9 cellular contexts compared by ENCODE assay signal in the genomic region with DNA sequence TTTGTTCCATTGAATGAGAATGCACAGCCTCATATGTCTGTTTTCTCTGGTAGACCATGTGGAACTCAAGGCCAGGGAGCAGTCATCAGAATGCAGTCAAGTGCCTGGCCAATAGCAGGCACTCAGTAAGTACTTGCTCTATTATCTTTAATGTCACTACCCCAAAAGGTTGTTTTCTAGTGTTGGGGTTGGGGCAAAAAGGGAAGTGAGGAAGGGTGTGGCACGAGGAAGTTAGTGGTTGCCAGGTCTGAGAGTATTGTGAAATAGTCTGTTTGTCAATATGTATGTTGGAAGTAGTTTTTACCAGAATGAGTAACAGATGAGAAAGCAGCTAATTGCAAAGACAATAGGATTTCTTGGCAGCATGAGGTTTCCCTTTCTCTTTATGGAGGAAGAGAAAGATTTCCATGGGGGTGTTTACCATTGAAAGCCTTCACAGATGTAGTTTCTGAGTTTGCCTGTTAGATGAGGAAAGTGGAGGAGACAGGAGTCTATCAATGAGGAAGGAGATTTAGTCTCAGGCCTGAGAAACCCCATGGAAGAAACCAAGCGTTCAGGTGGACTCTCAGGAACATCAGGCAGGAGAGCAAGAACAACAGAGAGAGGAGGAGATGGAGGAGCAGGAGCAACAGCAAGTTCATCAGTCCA. TPM values are rescaled to one million over a fixed set of nuclear protein-coding genes. Genes with fewer than 3 reads are reported as not detected.
A peak's percentile ranks its signal among the peaks of the same experiment; 100 is the strongest.
DNase-seq lines count a peak whose midpoint lies in the region; ATAC-seq, FAIRE-seq and TF ChIP-seq lines count a peak whose summit lies in the region.
"Had no signal": no experiment of that assay in that cellular context is flagged by ENCODE, and none has a peak within 500 bp of the region (broad histone marks: within the 10 kb centered on the region; RNA-seq: fewer than 3 reads in every experiment).

No MANE protein-coding gene starts in this region.

- H3K4me1 Mint-ChIP-seq in Caco-2 (ENCODE audit: low read depth, unreplicated experiment) = no peaks in the 10 kb centered on the region

- peaks cover 29% of the 10 kb centered on the region for H4K20me1 ChIP-seq in OCI-LY3 (ENCODE audit: insufficient read depth, low read length)
- H4K20me1 ChIP-seq in endothelial cell of umbilical vein (replicated peaks; ENCODE audit: control insufficient read depth, extremely low read depth, insufficient read depth, low read length) = no peaks in the 10 kb centered on the region

- H3K27me3 ChIP-seq in OCI-LY3 (ENCODE audit: low read depth, low read length) (no peaks in the 10 kb centered on the region), endothelial cell of umbilical vein (ENCODE audit: control insufficient read depth in 2 of 2, insufficient read depth in 2 of 2, low read length in 2 of 2) (no peaks in the 10 kb centered on the region), Caco-2 (replicated peaks; ENCODE audit: control insufficient read depth, insufficient read depth, low read length) (no peaks in the 10 kb centered on the region)

- H3K27me3 Mint-ChIP-seq in Caco-2 (ENCODE audit: insufficient read depth, unreplicated experiment) = peaks cover 5% of the 10 kb centered on the region

- no peak overlapping the region for H2AFZ ChIP-seq in OCI-LY3 (ENCODE audit: low read depth, low read length)
- peak overlapping the region; percentile 21 for H2AFZ ChIP-seq in endothelial cell of umbilical vein (ENCODE audit: low read depth, low read length)

- no peak for TF ChIP-seq CTCF in OCI-LY3 (IDR thresholded peaks at IDR 0.05; ENCODE audit: low read depth, low read length)
- TF ChIP-seq CTCF in endothelial cell of umbilical vein (IDR thresholded peaks at IDR 0.05; ENCODE audit: extremely low read depth in 1 of 2, insufficient read depth in 1 of 2, low read depth in 1 of 2, low read length in 2 of 2) = no peak
- no peak for TF ChIP-seq CTCF in Caco-2 (IDR thresholded peaks at IDR 0.05; ENCODE audit: insufficient read depth in 1 of 2, low read depth in 1 of 2, low read length in 1 of 2, severe bottlenecking in 1 of 2, unreplicated experiment in 1 of 2)

- no peak overlapping the region for H3K4me3 Mint-ChIP-seq in Caco-2 (ENCODE audit: unreplicated experiment)
- H3K4me3 Mint-ChIP-seq: neural crest cell had no signal

- H3K9me1 ChIP-seq in endothelial cell of umbilical vein (replicated peaks; ENCODE audit: control insufficient read depth, extremely low read depth, insufficient read depth, low read length) = no peaks in the 10 kb centered on the region

- H3K4me2 ChIP-seq in OCI-LY3 (ENCODE audit: low read length) (no peak overlapping the region), endothelial cell of umbilical vein (ENCODE audit: insufficient read depth, low read length) (no peak overlapping the region)

- BruUV-seq in endothelial cell of umbilical vein (replicated peaks; lab: Mats Ljungman, UMichigan) (no TSS peak), Caco-2 (replicated peaks; lab: Mats Ljungman, UMichigan) (no TSS peak)

- no peak overlapping the region for H3K9ac ChIP-seq in OCI-LY3 (ENCODE audit: low read length)
- H3K9ac ChIP-seq in endothelial cell of umbilical vein (replicated peaks; ENCODE audit: extremely low read depth, insufficient read depth, low read length) = no peak overlapping the region

- H3K27ac Mint-ChIP-seq in Caco-2 (ENCODE audit: unreplicated experiment) = no peak overlapping the region

- ATAC-seq in GM18861 (IDR thresholded peaks at IDR 0.05; ENCODE audit: unreplicated experiment) = peak; percentile 38
- ATAC-seq in HG02759 (IDR thresholded peaks at IDR 0.05; ENCODE audit: unreplicated experiment) = peak; percentile 66

- no peak for TF ChIP-seq POLR2A in endothelial cell of umbilical vein (IDR thresholded peaks at IDR 0.05; ENCODE audit: low read depth, low read length)

- H3K4me1 ChIP-seq in OCI-LY3 (ENCODE audit: low read length) (peaks cover 25% of the 10 kb centered on the region), endothelial cell of umbilical vein (ENCODE audit: control insufficient read depth, extremely low read depth, insufficient read depth, low read length) (no peaks in the 10 kb centered on the region), Caco-2 (no peaks in the 10 kb centered on the region)

- DNase-seq in endothelial cell of umbilical vein (ENCODE audit: low read depth, low spot score) = peak; percentile 10
- DNase-seq in stimulated activated naive CD4-positive, alpha-beta T cell treated with Interleukin-2 at 50 U/mL for 16 hours (lab: John Stamatoyannopoulos, UW) = peak; percentile 6
- DNase-seq in Caco-2 = no peak
- DNase-seq in NCI-H1092 treated with DMSO at 0.1 percent for 48 hours (lab: John Stamatoyannopoulos, UW) = no peak
- no peak for DNase-seq in stimulated activated CD4-positive, alpha-beta T cell treated with anti-CD3 and anti-CD28 coated beads, Interleukin-2, amount 100 ng/mL, for 24 hours

- peak overlapping the region; percentile 59 for H3K27ac ChIP-seq in OCI-LY3 (ENCODE audit: low read length)
- H3K27ac ChIP-seq in endothelial cell of umbilical vein (ENCODE audit: insufficient read depth, low read depth, low read length) = no peak overlapping the region

- H3K36me3 ChIP-seq in OCI-LY3 (replicated peaks; ENCODE audit: low read depth, low read length) (peaks cover 72% of the 10 kb centered on the region), endothelial cell of umbilical vein (ENCODE audit: control insufficient read depth in 2 of 2, extremely low read depth in 1 of 2, insufficient read depth in 2 of 2, low read length in 2 of 2) (no peaks in the 10 kb centered on the region), Caco-2 (ENCODE audit: control insufficient read depth, insufficient read depth, low read length) (no peaks in the 10 kb centered on the region)

- CTCF ChIA-PET in endothelial cell of umbilical vein (lab: Charles Lee) (interaction anchor here (1.2 to 4.4 kb wide), 6 partner anchors 24 to 632 kb away, joined by 3 to 160 read pairs (median 6); no protein-coding TSS in a partner anchor), Caco-2 (lab: Charles Lee) (interaction anchor here (1.1 kb wide), 1 partner anchor 212 kb away, joined by 3 read pairs; no protein-coding TSS in a partner anchor)

- H3K79me2 ChIP-seq in OCI-LY3 (ENCODE audit: low read length) = peaks cover 5% of the 10 kb centered on the region; the same call in 1 of the 2 replicates
- no peaks in the 10 kb centered on the region for H3K79me2 ChIP-seq in endothelial cell of umbilical vein (ENCODE audit: control insufficient read depth, insufficient read depth, low read length)

- intact Hi-C loops in endothelial cell of umbilical vein (cut with micrococcal nuclease) (loop anchor here (5.0 kb wide), 2 partner anchors 634 to 744 kb away; no protein-coding TSS in a partner anchor), Caco-2 (cut with micrococcal nuclease; ENCODE audit: unreplicated experiment) (loop anchor here (5.0 kb wide), 1 partner anchor 54 kb away; no protein-coding TSS in a partner anchor)

- H3K9me3 Mint-ChIP-seq in Caco-2 (ENCODE audit: unreplicated experiment) = no peaks in the 10 kb centered on the region
- H3K9me3 Mint-ChIP-seq: neural crest cell had no signal

- no peaks in the 10 kb centered on the region for H3K36me3 Mint-ChIP-seq in Caco-2 (ENCODE audit: insufficient read depth, unreplicated experiment)

- no peak overlapping the region for H3K4me3 ChIP-seq in OCI-LY3 (ENCODE audit: low read length)
- no peak overlapping the region for H3K4me3 ChIP-seq in endothelial cell of umbilical vein (replicated peaks in 1 of 3; ENCODE audit: insufficient read depth in 1 of 3, low read depth in 1 of 3, low read length in 3 of 3)
- no peak overlapping the region for H3K4me3 ChIP-seq in Caco-2 (ENCODE audit: low read depth, low read length)

- H3K9me3 ChIP-seq in OCI-LY3 (ENCODE audit: insufficient read depth, low read length) (no peaks in the 10 kb centered on the region), endothelial cell of umbilical vein (replicated peaks; ENCODE audit: control insufficient read depth, insufficient read depth, low read length) (no peaks in the 10 kb centered on the region), Caco-2 (no peaks in the 10 kb centered on the region)

- POLR2A ChIA-PET in endothelial cell of umbilical vein (lab: Charles Lee) = no interaction called here
- POLR2A ChIA-PET in Caco-2 (lab: Charles Lee) = no interaction called here

- dilution Hi-C loops in endothelial cell of umbilical vein (cut with MboI; ENCODE audit: extremely low pct_ligation_motif_present, low sequenced_read_pairs) = no loop called here

- no peak for FAIRE-seq in endothelial cell of umbilical vein (lab: Jason Lieb, UNC)

TF ChIP-seq in endothelial cell of umbilical vein, 7 proteins besides CTCF, POLR2A, EP300 and RAD21:
- TF ChIP-seq, protein P1, sequence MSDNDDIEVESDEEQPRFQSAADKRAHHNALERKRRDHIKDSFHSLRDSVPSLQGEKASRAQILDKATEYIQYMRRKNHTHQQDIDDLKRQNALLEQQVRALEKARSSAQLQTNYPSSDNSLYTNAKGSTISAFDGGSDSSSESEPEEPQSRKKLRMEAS (IDR thresholded peaks at IDR 0.05; ENCODE audit: insufficient read depth, insufficient read length) = no peak
- TF ChIP-seq POLR2AphosphoS5 (IDR thresholded peaks at IDR 0.05; ENCODE audit: insufficient read depth, low read depth, low read length) (no peak), FOS (IDR thresholded peaks at IDR 0.05; ENCODE audit: borderline replicate concordance, insufficient read depth, low read length) (no peak), EZH2 (IDR thresholded peaks at IDR 0.05; ENCODE audit: borderline replicate concordance, low read depth, low read length, severe bottlenecking) (no peak), GATA2 (IDR thresholded peaks at IDR 0.05; ENCODE audit: insufficient read depth, insufficient read length, low read depth, low read length) (no peak), MYC (IDR thresholded peaks at IDR 0.05; ENCODE audit: low read depth, low read length) (no peak), JUN (IDR thresholded peaks at IDR 0.05; ENCODE audit: borderline replicate concordance, insufficient read depth, insufficient read length, low read depth) (no peak)

RNA-seq across cellular contexts. Expression of gene ARMH2, which starts 59.6 kb away (rescaled TPM):
- not detected in 2 replicates for total RNA-seq in endothelial cell of umbilical vein
- polyA plus RNA-seq in endothelial cell of umbilical vein = not detected in 2 replicates
- not detected in 2 replicates for polyA plus RNA-seq in endothelial cell of umbilical vein (2011; cell fraction: cytosol; rRNA removed)
- not detected in 2 replicates for polyA plus RNA-seq in endothelial cell of umbilical vein (2011; cell fraction: nucleus; rRNA removed)
- not detected in 2 replicates for polyA plus RNA-seq in endothelial cell of umbilical vein (2012)
- polyA minus RNA-seq in endothelial cell of umbilical vein = not detected in 2 replicates
- polyA minus RNA-seq in endothelial cell of umbilical vein (2011; cell fraction: cytosol; rRNA and poly(A)+ RNA removed) = not detected
- polyA minus RNA-seq in endothelial cell of umbilical vein (2011; cell fraction: nucleus; rRNA and poly(A)+ RNA removed) = not detected in 2 replicates
- not detected in 2 replicates for total RNA-seq in Caco-2 (2022)
- total RNA-seq: neural crest cell had no signal

Comparison
In these comparisons a context has a peak if more than half of its experiments do, and no peak if none do; other contexts are left out.
1. DNase-seq: peak in endothelial cell of umbilical vein (single experiment) and stimulated activated naive CD4-positive, alpha-beta T cell treated with Interleukin-2 at 50 U/mL for 16 hours (single experiment); none in Caco-2 (0 of 2), NCI-H1092 treated with DMSO at 0.1 percent for 48 hours (single experiment) and stimulated activated CD4-positive, alpha-beta T cell treated with anti-CD3 and anti-CD28 coated beads, Interleukin-2, amount 100 ng/mL, for 24 hours (0 of 2).